Comparison of ENCODE assay signal across 8 cellular contexts in genomic region chrX:115616943-115617563, GRCh38. TPM values are rescaled to one million over a fixed set of nuclear protein-coding genes. Genes with fewer than 3 reads are reported as not detected.
DNase-seq lines count a peak whose midpoint lies in the region; ATAC-seq, FAIRE-seq and TF ChIP-seq lines count a peak whose summit lies in the region.

No MANE protein-coding gene starts in this region.

- intact Hi-C loops in kidney (cut with DNase I) = no loop called here

- H3K4me1 ChIP-seq in SJSA1 (replicated peaks) (peaks cover 39% of the 10 kb centered on the region), kidney (ENCODE audit: control insufficient read depth in 1 of 2, insufficient read depth in 1 of 2, low read depth in 1 of 2, low read length in 2 of 2) (no peaks in the 10 kb centered on the region)

- H3K36me3 ChIP-seq in SJSA1 (peaks cover 29% of the 10 kb centered on the region), kidney (ENCODE audit: control insufficient read depth in 1 of 2, insufficient read depth in 2 of 2, low read length in 2 of 2) (no peaks in the 10 kb centered on the region)

- no peak for TF ChIP-seq CTCF in kidney (IDR thresholded peaks at IDR 0.05; ENCODE audit: borderline replicate concordance, extremely low read depth, insufficient read depth)

- H3K9me3 ChIP-seq in SJSA1 (replicated peaks) (no peaks in the 10 kb centered on the region), kidney (ENCODE audit: control insufficient read depth in 1 of 2, low read length in 2 of 2) (no peaks in the 10 kb centered on the region)

- FAIRE-seq in kidney (lab: Jason Lieb, UNC) = no peak

- H3K9ac ChIP-seq in kidney (ENCODE audit: low read length in 2 of 2) = no peak overlapping the region

- peak; percentile 70 to 79 for DNase-seq in SJSA1 (ENCODE audit: low read depth in 1 of 2, low spot score in 2 of 2)
- peak; percentile 84 for DNase-seq in iris pigment epithelial cell (ENCODE audit: low read depth)
- no peak for DNase-seq in activated effector memory CD4-positive, alpha-beta T cell treated with Interleukin-2 at 50 U/mL for 16 hours
- no peak for DNase-seq in NCI-H187 treated with DMSO at 0.1 percent for 48 hours (lab: John Stamatoyannopoulos, UW)
- no peak for DNase-seq in kidney

- H3K27ac ChIP-seq in SJSA1 (peak overlapping the region; percentile 75), kidney (ENCODE audit: low read depth in 2 of 2, low read length in 2 of 2) (peak overlapping the region in 1 of 2 donors; percentile 69)

- H3K4me3 ChIP-seq in SJSA1 (no peak overlapping the region), kidney (ENCODE audit: low read length in 2 of 2) (no peak overlapping the region)

- H3K27me3 ChIP-seq in SJSA1 (replicated peaks) = no peaks in the 10 kb centered on the region

- ATAC-seq in GM18520 (IDR thresholded peaks at IDR 0.05; ENCODE audit: unreplicated experiment) = peak; percentile 97
- ATAC-seq in HG02642 (IDR thresholded peaks at IDR 0.05; ENCODE audit: poor library complexity, unreplicated experiment) = peak; percentile 97
- ATAC-seq in HG02840 (IDR thresholded peaks at IDR 0.05; ENCODE audit: low FRiP score, unreplicated experiment) = no peak

RNA-seq across cellular contexts. Expression of gene PLS3, which starts 56.1 kb away (rescaled TPM):
- total RNA-seq in SJSA1 (2014; rRNA removed; shearing (Covaris generic)) = 285 and 317 TPM in 2 replicates
- 110 TPM for total RNA-seq in kidney
- 97.4 TPM for polyA plus RNA-seq in kidney (ENCODE audit: insufficient read depth, low read depth, low replicate concordance)

Comparison
In these comparisons a context has a peak if more than half of its experiments do, and no peak if none do; other contexts are left out.
1. DNase-seq: peak in SJSA1 (2 of 2) and iris pigment epithelial cell (single experiment); none in activated effector memory CD4-positive, alpha-beta T cell treated with Interleukin-2 at 50 U/mL for 16 hours (single experiment), NCI-H187 treated with DMSO at 0.1 percent for 48 hours (single experiment) and kidney (single experiment).